ENCODE assay signal across 1 cellular context in the genomic region with DNA sequence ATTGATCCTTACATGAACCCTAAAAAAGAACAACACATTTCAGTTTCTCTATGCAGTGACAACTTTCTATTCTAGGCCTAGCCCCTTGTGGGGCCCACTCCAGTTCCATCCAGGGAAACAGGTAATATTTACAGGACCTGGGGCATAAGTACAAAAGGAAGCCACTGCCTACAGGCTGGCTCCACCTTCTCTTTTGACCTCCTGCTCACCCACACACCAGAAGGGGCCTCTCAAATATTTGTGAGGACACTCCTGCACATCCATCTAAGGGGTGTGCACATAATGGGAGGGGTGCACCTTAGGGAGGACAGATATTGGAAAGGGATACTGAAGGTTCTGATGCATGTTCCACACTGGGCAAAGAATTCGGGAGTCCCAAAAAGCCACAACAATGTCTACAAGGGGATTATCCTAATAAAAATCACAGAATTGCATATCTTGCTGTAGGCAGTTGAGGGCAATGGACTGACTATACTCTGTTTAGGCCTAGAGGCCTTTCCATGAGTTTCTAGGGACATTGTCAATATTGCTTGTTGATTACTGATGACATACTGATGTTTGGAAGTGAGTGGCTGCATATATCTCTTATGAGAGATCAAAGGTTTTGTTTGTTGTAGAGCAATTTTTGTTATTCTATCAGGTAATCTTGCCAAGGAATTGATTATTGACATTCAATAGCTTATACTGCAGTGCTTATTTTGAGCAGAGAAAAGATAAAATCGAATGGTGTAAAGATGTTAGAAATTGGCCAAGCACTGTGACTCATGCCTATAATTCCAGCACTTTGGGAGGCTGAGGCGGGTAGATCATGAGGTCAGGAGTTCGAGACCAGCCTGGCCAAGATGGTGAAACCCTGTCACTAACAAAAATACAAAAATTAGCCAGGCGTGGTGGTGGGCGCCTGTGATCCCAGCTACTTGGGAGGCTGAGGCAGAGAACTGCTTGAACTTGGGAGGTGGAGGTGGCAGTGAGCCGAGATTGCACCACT.
TF ChIP-seq lines count a peak whose summit lies in the region.

No MANE protein-coding gene starts in this region.

TF ChIP-seq in HepG2, 621 proteins besides CTCF, POLR2A, EP300 and RAD21 (continued from another document and continues in another):
- TF ChIP-seq SP1 (IDR thresholded peaks at IDR 0.05), result no peak
- no peak for TF ChIP-seq SP1 (CRISPR knock-in tag; IDR thresholded peaks at IDR 0.05)
- TF ChIP-seq HNRNPH1 (optimal IDR thresholded peaks at IDR 0.05; ENCODE audit: low read depth, low read length), result no peak
- TF ChIP-seq ATF7 (IDR thresholded peaks at IDR 0.05), result peak; percentile 30; the same call in 1 of the 2 replicates
- TF ChIP-seq ATF7 (CRISPR knock-in tag; IDR thresholded peaks at IDR 0.05), result 0 out of 2 replicates have a peak, but pooled peaks have one; percentile 39
- TF ChIP-seq PTBP1 (IDR thresholded peaks at IDR 0.05; ENCODE audit: low read depth, low read length, poor library complexity, severe bottlenecking), result no peak
- TF ChIP-seq ZNF337 (CRISPR knock-in tag; IDR thresholded peaks at IDR 0.05; ENCODE audit: borderline replicate concordance, low read depth), result no peak; the same call in 1 of the 2 replicates
- TF ChIP-seq TSC22D2 (CRISPR knock-in tag; IDR thresholded peaks at IDR 0.05; ENCODE audit: borderline replicate concordance), result no peak
- TF ChIP-seq, protein P1, sequence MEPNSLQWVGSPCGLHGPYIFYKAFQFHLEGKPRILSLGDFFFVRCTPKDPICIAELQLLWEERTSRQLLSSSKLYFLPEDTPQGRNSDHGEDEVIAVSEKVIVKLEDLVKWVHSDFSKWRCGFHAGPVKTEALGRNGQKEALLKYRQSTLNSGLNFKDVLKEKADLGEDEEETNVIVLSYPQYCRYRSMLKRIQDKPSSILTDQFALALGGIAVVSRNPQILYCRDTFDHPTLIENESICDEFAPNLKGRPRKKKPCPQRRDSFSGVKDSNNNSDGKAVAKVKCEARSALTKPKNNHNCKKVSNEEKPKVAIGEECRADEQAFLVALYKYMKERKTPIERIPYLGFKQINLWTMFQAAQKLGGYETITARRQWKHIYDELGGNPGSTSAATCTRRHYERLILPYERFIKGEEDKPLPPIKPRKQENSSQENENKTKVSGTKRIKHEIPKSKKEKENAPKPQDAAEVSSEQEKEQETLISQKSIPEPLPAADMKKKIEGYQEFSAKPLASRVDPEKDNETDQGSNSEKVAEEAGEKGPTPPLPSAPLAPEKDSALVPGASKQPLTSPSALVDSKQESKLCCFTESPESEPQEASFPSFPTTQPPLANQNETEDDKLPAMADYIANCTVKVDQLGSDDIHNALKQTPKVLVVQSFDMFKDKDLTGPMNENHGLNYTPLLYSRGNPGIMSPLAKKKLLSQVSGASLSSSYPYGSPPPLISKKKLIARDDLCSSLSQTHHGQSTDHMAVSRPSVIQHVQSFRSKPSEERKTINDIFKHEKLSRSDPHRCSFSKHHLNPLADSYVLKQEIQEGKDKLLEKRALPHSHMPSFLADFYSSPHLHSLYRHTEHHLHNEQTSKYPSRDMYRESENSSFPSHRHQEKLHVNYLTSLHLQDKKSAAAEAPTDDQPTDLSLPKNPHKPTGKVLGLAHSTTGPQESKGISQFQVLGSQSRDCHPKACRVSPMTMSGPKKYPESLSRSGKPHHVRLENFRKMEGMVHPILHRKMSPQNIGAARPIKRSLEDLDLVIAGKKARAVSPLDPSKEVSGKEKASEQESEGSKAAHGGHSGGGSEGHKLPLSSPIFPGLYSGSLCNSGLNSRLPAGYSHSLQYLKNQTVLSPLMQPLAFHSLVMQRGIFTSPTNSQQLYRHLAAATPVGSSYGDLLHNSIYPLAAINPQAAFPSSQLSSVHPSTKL (CRISPR knock-in tag; IDR thresholded peaks at IDR 0.05), result peak; percentile 90
- peak; percentile 67; the same call in 1 of the 2 replicates for TF ChIP-seq DPF2 (CRISPR knock-in tag; IDR thresholded peaks at IDR 0.05; ENCODE audit: borderline replicate concordance, low read depth)
- no peak for TF ChIP-seq ZNF282 (IDR thresholded peaks at IDR 0.05; ENCODE audit: partially characterized antibody)
- TF ChIP-seq ZNF746 (CRISPR knock-in tag; IDR thresholded peaks at IDR 0.05), result peak; percentile 69; the same call in 1 of the 2 replicates
- TF ChIP-seq ZNF761 (CRISPR knock-in tag; conservative IDR thresholded peaks at IDR 0.05), result peak; percentile 53
- peak; percentile 59; the same call in 1 of the 2 replicates for TF ChIP-seq ZNF792 (CRISPR knock-in tag; IDR thresholded peaks at IDR 0.05)
- TF ChIP-seq, protein P2, sequence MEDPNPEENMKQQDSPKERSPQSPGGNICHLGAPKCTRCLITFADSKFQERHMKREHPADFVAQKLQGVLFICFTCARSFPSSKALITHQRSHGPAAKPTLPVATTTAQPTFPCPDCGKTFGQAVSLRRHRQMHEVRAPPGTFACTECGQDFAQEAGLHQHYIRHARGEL (CRISPR knock-in tag; IDR thresholded peaks at IDR 0.05), result no peak
- TF ChIP-seq, protein P3, sequence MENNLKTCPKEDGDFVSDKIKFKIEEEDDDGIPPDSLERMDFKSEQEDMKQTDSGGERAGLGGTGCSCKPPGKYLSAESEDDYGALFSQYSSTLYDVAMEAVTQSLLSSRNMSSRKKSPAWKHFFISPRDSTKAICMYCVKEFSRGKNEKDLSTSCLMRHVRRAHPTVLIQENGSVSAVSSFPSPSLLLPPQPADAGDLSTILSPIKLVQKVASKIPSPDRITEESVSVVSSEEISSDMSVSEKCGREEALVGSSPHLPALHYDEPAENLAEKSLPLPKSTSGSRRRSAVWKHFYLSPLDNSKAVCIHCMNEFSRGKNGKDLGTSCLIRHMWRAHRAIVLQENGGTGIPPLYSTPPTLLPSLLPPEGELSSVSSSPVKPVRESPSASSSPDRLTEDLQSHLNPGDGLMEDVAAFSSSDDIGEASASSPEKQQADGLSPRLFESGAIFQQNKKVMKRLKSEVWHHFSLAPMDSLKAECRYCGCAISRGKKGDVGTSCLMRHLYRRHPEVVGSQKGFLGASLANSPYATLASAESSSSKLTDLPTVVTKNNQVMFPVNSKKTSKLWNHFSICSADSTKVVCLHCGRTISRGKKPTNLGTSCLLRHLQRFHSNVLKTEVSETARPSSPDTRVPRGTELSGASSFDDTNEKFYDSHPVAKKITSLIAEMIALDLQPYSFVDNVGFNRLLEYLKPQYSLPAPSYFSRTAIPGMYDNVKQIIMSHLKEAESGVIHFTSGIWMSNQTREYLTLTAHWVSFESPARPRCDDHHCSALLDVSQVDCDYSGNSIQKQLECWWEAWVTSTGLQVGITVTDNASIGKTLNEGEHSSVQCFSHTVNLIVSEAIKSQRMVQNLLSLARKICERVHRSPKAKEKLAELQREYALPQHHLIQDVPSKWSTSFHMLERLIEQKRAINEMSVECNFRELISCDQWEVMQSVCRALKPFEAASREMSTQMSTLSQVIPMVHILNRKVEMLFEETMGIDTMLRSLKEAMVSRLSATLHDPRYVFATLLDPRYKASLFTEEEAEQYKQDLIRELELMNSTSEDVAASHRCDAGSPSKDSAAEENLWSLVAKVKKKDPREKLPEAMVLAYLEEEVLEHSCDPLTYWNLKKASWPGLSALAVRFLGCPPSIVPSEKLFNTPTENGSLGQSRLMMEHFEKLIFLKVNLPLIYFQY (CRISPR knock-in tag; IDR thresholded peaks at IDR 0.05; ENCODE audit: borderline replicate concordance), result peak; percentile 67; the same call in 1 of the 2 replicates
- TF ChIP-seq ATAD3A (CRISPR knock-in tag; IDR thresholded peaks at IDR 0.05), result no peak
- TF ChIP-seq FIP1L1 (IDR thresholded peaks at IDR 0.05; ENCODE audit: borderline replicate concordance, insufficient read depth, low read depth, low read length), result no peak; the same call in 1 of the 2 replicates
- TF ChIP-seq MEF2D (CRISPR knock-in tag; IDR thresholded peaks at IDR 0.05), result peak; percentile 98
- TF ChIP-seq ZNF549 (CRISPR knock-in tag; IDR thresholded peaks at IDR 0.05), result no peak
- peak; percentile 87; the same call in 1 of the 2 replicates for TF ChIP-seq CHD4 (IDR thresholded peaks at IDR 0.05; ENCODE audit: borderline replicate concordance, low read length)
- peak; percentile 79 for TF ChIP-seq THAP11 (CRISPR knock-in tag; IDR thresholded peaks at IDR 0.05)
- TF ChIP-seq ZNF530 (CRISPR knock-in tag; IDR thresholded peaks at IDR 0.05; ENCODE audit: low read depth), result no peak
- TF ChIP-seq KMT2A (CRISPR knock-in tag; IDR thresholded peaks at IDR 0.05), result no peak
- TF ChIP-seq ZNF230 (CRISPR knock-in tag; IDR thresholded peaks at IDR 0.05), result no peak; the same call in 1 of the 2 replicates
- TF ChIP-seq, protein P4, sequence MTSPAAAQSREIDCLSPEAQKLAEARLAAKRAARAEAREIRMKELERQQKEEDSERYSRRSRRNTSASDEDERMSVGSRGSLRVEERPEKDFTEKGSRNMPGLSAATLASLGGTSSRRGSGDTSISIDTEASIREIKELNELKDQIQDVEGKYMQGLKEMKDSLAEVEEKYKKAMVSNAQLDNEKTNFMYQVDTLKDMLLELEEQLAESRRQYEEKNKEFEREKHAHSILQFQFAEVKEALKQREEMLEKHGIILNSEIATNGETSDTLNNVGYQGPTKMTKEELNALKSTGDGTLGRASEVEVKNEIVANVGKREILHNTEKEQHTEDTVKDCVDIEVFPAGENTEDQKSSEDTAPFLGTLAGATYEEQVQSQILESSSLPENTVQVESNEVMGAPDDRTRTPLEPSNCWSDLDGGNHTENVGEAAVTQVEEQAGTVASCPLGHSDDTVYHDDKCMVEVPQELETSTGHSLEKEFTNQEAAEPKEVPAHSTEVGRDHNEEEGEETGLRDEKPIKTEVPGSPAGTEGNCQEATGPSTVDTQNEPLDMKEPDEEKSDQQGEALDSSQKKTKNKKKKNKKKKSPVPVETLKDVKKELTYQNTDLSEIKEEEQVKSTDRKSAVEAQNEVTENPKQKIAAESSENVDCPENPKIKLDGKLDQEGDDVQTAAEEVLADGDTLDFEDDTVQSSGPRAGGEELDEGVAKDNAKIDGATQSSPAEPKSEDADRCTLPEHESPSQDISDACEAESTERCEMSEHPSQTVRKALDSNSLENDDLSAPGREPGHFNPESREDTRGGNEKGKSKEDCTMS (CRISPR knock-in tag; conservative IDR thresholded peaks at IDR 0.05), result no peak
- TF ChIP-seq ZNF557 (CRISPR knock-in tag; IDR thresholded peaks at IDR 0.05), result peak; percentile 87; the same call in 1 of the 2 replicates
- no peak for TF ChIP-seq SMYD3 (CRISPR knock-in tag; IDR thresholded peaks at IDR 0.05)
- TF ChIP-seq, protein P5, sequence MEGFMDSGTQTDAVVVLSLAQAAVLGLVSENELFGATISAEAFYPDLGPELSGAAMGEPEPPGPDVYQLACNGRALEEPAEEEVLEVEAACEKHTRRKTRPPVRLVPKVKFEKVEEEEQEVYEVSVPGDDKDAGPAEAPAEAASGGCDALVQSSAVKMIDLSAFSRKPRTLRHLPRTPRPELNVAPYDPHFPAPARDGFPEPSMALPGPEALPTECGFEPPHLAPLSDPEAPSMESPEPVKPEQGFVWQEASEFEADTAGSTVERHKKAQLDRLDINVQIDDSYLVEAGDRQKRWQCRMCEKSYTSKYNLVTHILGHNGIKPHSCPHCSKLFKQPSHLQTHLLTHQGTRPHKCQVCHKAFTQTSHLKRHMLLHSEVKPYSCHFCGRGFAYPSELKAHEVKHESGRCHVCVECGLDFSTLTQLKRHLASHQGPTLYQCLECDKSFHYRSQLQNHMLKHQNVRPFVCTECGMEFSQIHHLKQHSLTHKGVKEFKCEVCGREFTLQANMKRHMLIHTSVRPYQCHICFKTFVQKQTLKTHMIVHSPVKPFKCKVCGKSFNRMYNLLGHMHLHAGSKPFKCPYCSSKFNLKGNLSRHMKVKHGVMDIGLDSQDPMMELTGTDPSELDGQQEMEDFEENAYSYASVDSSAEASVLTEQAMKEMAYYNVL (CRISPR knock-in tag; IDR thresholded peaks at IDR 0.05; ENCODE audit: borderline replicate concordance), result no peak
- TF ChIP-seq ARNT (IDR thresholded peaks at IDR 0.05), result no peak
- TF ChIP-seq ZNF430 (CRISPR knock-in tag; IDR thresholded peaks at IDR 0.05), result peak; percentile 21
- TF ChIP-seq, protein P6, sequence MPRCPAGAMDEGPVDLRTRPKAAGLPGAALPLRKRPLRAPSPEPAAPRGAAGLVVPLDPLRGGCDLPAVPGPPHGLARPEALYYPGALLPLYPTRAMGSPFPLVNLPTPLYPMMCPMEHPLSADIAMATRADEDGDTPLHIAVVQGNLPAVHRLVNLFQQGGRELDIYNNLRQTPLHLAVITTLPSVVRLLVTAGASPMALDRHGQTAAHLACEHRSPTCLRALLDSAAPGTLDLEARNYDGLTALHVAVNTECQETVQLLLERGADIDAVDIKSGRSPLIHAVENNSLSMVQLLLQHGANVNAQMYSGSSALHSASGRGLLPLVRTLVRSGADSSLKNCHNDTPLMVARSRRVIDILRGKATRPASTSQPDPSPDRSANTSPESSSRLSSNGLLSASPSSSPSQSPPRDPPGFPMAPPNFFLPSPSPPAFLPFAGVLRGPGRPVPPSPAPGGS (CRISPR knock-in tag; IDR thresholded peaks at IDR 0.05), result no peak
- no peak for TF ChIP-seq ZFP90 (CRISPR knock-in tag; IDR thresholded peaks at IDR 0.05; ENCODE audit: borderline replicate concordance)
- TF ChIP-seq NR2F1 (CRISPR knock-in tag; IDR thresholded peaks at IDR 0.05), result peak in 1 of 2 experiments; percentile 62; a peak in 2 of 4 replicates
- TF ChIP-seq ZNF460 (CRISPR knock-in tag; IDR thresholded peaks at IDR 0.05; ENCODE audit: borderline replicate concordance), result peak; percentile 74; the same call in 1 of the 2 replicates
- no peak for TF ChIP-seq SRF (IDR thresholded peaks at IDR 0.05; ENCODE audit: low read depth, low read length)
- 0 out of 2 replicates have a peak, but pooled peaks have one; percentile 48 for TF ChIP-seq ZBTB42 (CRISPR knock-in tag; IDR thresholded peaks at IDR 0.05)
- TF ChIP-seq ETV6 (CRISPR knock-in tag; conservative IDR thresholded peaks at IDR 0.05), result no peak
- TF ChIP-seq, protein P7, sequence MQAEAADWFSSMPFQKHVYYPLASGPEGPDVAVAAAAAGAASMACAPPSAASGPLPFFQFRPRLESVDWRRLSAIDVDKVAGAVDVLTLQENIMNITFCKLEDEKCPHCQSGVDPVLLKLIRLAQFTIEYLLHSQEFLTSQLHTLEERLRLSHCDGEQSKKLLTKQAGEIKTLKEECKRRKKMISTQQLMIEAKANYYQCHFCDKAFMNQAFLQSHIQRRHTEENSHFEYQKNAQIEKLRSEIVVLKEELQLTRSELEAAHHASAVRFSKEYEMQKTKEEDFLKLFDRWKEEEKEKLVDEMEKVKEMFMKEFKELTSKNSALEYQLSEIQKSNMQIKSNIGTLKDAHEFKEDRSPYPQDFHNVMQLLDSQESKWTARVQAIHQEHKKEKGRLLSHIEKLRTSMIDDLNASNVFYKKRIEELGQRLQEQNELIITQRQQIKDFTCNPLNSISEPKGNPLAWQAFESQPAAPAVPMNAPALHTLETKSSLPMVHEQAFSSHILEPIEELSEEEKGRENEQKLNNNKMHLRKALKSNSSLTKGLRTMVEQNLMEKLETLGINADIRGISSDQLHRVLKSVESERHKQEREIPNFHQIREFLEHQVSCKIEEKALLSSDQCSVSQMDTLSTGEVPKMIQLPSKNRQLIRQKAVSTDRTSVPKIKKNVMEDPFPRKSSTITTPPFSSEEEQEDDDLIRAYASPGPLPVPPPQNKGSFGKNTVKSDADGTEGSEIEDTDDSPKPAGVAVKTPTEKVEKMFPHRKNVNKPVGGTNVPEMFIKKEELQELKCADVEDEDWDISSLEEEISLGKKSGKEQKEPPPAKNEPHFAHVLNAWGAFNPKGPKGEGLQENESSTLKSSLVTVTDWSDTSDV (CRISPR knock-in tag; IDR thresholded peaks at IDR 0.05), result no peak
- TF ChIP-seq ZNF790 (CRISPR knock-in tag; IDR thresholded peaks at IDR 0.05; ENCODE audit: borderline replicate concordance), result no peak
- peak; percentile 35 for TF ChIP-seq TBL1XR1 (IDR thresholded peaks at IDR 0.05; ENCODE audit: borderline replicate concordance, low read length, partially characterized antibody)
- TF ChIP-seq EED (CRISPR knock-in tag; IDR thresholded peaks at IDR 0.05), result no peak
